8 cellular contexts compared by ENCODE assay signal in genomic region chr2:74440378-74441110, GRCh38. TPM values are rescaled to one million over a fixed set of nuclear protein-coding genes. Genes with fewer than 3 reads are reported as not detected.
DNase-seq lines count a peak whose midpoint lies in the region; ATAC-seq and TF ChIP-seq lines count a peak whose summit lies in the region.

No MANE protein-coding gene starts in this region.

- peaks cover 32% of the 10 kb centered on the region for H4K20me1 ChIP-seq in hepatocyte (ENCODE audit: insufficient read depth, poor library complexity, severe bottlenecking)

- H3K27me3 ChIP-seq in RWPE2 (ENCODE audit: insufficient read depth, poor library complexity, severe bottlenecking) (no peaks in the 10 kb centered on the region), hepatocyte (no peaks in the 10 kb centered on the region)

- 6% methylated on average over 33 of the region's 43 CpGs for WGBS in hepatocyte (ENCODE audit: low lambda C conversion rate, missing lambda C conversion rate)

- no peak; the same call in 1 of the 2 replicates for TF ChIP-seq EP300 in Ishikawa (IDR thresholded peaks at IDR 0.05; ENCODE audit: borderline replicate concordance)

- peak overlapping the region; percentile 50 for H2AFZ ChIP-seq in hepatocyte

- H3K4me1 ChIP-seq in RWPE2 (ENCODE audit: insufficient read depth, poor library complexity, severe bottlenecking) = peaks cover 14% of the 10 kb centered on the region
- peaks cover 20% of the 10 kb centered on the region for H3K4me1 ChIP-seq in hepatocyte (ENCODE audit: insufficient read depth)

- H3K36me3 ChIP-seq in RWPE2 (ENCODE audit: low read depth) (peaks cover 20% of the 10 kb centered on the region), hepatocyte (replicated peaks; ENCODE audit: insufficient read depth, low read depth) (no peaks in the 10 kb centered on the region)

- H3K9me2 ChIP-seq in hepatocyte (replicated peaks; ENCODE audit: insufficient read depth) = no peaks in the 10 kb centered on the region

- peak overlapping the region; percentile 86 for H3K4me2 ChIP-seq in hepatocyte

- TF ChIP-seq RAD21 in Ishikawa (IDR thresholded peaks at IDR 0.05; ENCODE audit: low read depth) = no peak

- peak; percentile 97 for DNase-seq in GM10266 (ENCODE audit: extremely low spot score)
- no peak for DNase-seq in RWPE2 (ENCODE audit: low spot score)
- peak; percentile 92 for DNase-seq in astrocyte of the hippocampus (ENCODE audit: low read depth, low spot score)
- peak; percentile 97 for DNase-seq in hepatocyte (ENCODE audit: low spot score)
- DNase-seq in pulmonary artery endothelial cell (ENCODE audit: low read depth, low spot score) = peak; percentile 24
- no peak for DNase-seq in NCI-H2107 (lab: John Stamatoyannopoulos, UW)

- TF ChIP-seq CTCF in GM10266 (IDR thresholded peaks at IDR 0.05; ENCODE audit: control insufficient read depth, insufficient read depth, low read depth, missing control alignments) (peak; percentile 25), RWPE2 (IDR thresholded peaks at IDR 0.05; ENCODE audit: poor library complexity, severe bottlenecking) (peak; percentile 16), hepatocyte (IDR thresholded peaks at IDR 0.05; ENCODE audit: poor library complexity) (no peak)

- H3K27ac ChIP-seq in RWPE2 (ENCODE audit: poor library complexity, severe bottlenecking) = peak overlapping the region; percentile 84
- H3K27ac ChIP-seq in hepatocyte = peak overlapping the region; percentile 98

- H3K9me3 ChIP-seq in RWPE2 (ENCODE audit: severe bottlenecking) (no peaks in the 10 kb centered on the region), hepatocyte (ENCODE audit: low read depth) (no peaks in the 10 kb centered on the region)

- H3K4me3 ChIP-seq in RWPE2 (ENCODE audit: severe bottlenecking) (peak overlapping the region; percentile 42), hepatocyte (peak overlapping the region; percentile 24)

- ATAC-seq in GM21825 (IDR thresholded peaks at IDR 0.05; ENCODE audit: unreplicated experiment) (peak; percentile 83), RWPE2 (ENCODE audit: low read depth) (peak; percentile 80)

- H3K79me2 ChIP-seq in hepatocyte = peaks cover 47% of the 10 kb centered on the region

TF ChIP-seq in Ishikawa, 13 proteins besides CTCF, POLR2A, EP300 and RAD21:
- TF ChIP-seq TAF1 (IDR thresholded peaks at IDR 0.05; ENCODE audit: low read depth) (no peak; the same call in 1 of the 2 replicates), EGR1 (IDR thresholded peaks at IDR 0.05) (peak; percentile 52), TCF12 (IDR thresholded peaks at IDR 0.05; ENCODE audit: low read depth) (peak; percentile 8; the same call in 1 of the 2 replicates), ZBTB7A (IDR thresholded peaks at IDR 0.05; ENCODE audit: low read depth) (peak; percentile 88; the same call in 1 of the 2 replicates), USF1 (IDR thresholded peaks at IDR 0.05) (no peak), YY1 (IDR thresholded peaks at IDR 0.05; ENCODE audit: low read depth) (no peak), REST (IDR thresholded peaks at IDR 0.05; ENCODE audit: low read depth) (no peak), CREB1 (IDR thresholded peaks at IDR 0.05; ENCODE audit: low read depth) (no peak), TEAD4 (IDR thresholded peaks at IDR 0.05) (peak; percentile 65; the same call in 1 of the 2 replicates), FOXM1 (IDR thresholded peaks at IDR 0.05; ENCODE audit: borderline replicate concordance, low read depth) (no peak), NFIC (IDR thresholded peaks at IDR 0.05) (no peak), MAX (IDR thresholded peaks at IDR 0.05) (peak; percentile 70), CEBPB (IDR thresholded peaks at IDR 0.05) (no peak)

RNA-seq across cellular contexts. Expression of gene RTKN, which starts 1.2 kb away (rescaled TPM):
- total RNA-seq in hepatocyte (66.1 and 74.2 TPM in 2 replicates), pulmonary artery endothelial cell (6.1 and 8.8 TPM in 2 replicates)
- 77.5 and 85.0 TPM in 2 replicates for polyA plus RNA-seq in hepatocyte

RNA-seq across cellular contexts. Expression of gene INO80B, which starts 14.3 kb away (rescaled TPM):
- 16.0 and 20.0 TPM in 2 replicates for total RNA-seq in hepatocyte
- polyA plus RNA-seq in hepatocyte = 18.9 and 19.9 TPM in 2 replicates
- total RNA-seq in pulmonary artery endothelial cell = 13.1 and 16.2 TPM in 2 replicates

RNA-seq across cellular contexts. Expression of gene WBP1, which starts 17.7 kb away (rescaled TPM):
- total RNA-seq in hepatocyte = 66.5 and 85.7 TPM in 2 replicates
- polyA plus RNA-seq in hepatocyte = 87.5 and 95.0 TPM in 2 replicates
- 26.7 and 33.4 TPM in 2 replicates for total RNA-seq in pulmonary artery endothelial cell

RNA-seq across cellular contexts. Expression of gene WDR54, which starts 19.0 kb away (rescaled TPM):
- total RNA-seq in hepatocyte = 6.2 and 7.1 TPM in 2 replicates
- polyA plus RNA-seq in hepatocyte = 22.2 and 22.6 TPM in 2 replicates
- 40.7 and 59.7 TPM in 2 replicates for total RNA-seq in pulmonary artery endothelial cell

RNA-seq across cellular contexts. Expression of gene C2orf81, which starts 19.1 kb away (rescaled TPM):
- total RNA-seq in hepatocyte = 0.32 and 0.37 TPM in 2 replicates
- polyA plus RNA-seq in hepatocyte = 0.76 and 4.2 TPM in 2 replicates
- 0.13 and 0.28 TPM in 2 replicates for total RNA-seq in pulmonary artery endothelial cell

Comparison
In these comparisons a context has a peak if more than half of its experiments do, and no peak if none do; other contexts are left out.
1. DNase-seq: peak in GM10266 (single experiment), astrocyte of the hippocampus (single experiment), hepatocyte (single experiment) and pulmonary artery endothelial cell (single experiment); none in RWPE2 (single experiment) and NCI-H2107 (single experiment).